Comparison of ENCODE assay signal across 7 cellular contexts in the genomic region with DNA sequence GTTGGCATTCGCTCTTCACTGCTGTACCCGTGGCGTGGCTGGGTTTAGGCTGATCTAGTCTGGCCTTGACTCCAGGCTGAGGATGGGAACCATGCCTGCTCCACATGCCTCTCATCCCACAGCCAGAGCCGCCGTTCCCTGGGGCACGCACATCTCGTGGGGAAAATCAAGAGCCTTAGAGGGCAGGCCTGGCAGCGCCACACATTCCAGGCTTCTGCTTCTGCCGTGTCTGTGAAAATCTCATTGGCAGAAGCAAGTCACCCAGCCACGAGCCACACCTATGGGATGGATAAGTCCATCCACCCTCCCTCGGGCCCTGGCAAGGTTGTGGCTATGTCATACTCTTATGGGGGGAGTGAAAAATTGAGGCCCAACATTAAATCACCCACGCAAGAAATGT.
DNase-seq lines count a peak whose midpoint lies in the region; ATAC-seq, FAIRE-seq and TF ChIP-seq lines count a peak whose summit lies in the region.
"Not testable (repeated sequence)": the region's sequence is repeated elsewhere in the genome, so short reads cannot be mapped to it uniquely, and the experiment has no call there.

No MANE protein-coding gene starts in this region.

- H3K4me3 ChIP-seq in BLaER1; RWPE2 (ENCODE audit: severe bottlenecking); kidney (ENCODE audit: low read length in 2 of 2); spleen: not testable (repeated sequence)

- FAIRE-seq in kidney (lab: Jason Lieb, UNC), result not testable (repeated sequence)

- 92 to 98% (median 95%) methylated on average over 10 to 12 of the region's 12 CpGs for WGBS in spleen, 5 donors

- H3K9me3 Mint-ChIP-seq in activated naive CD8-positive, alpha-beta T cell treated with anti-CD3 and anti-CD28 coated beads, Interleukin-2, amount 10 ng/mL, durations not matched to agents 7 days and 5 days, result not testable (repeated sequence)
- H3K9me3 Mint-ChIP-seq in chondrocyte (ENCODE audit: low read depth), result peaks cover 14% of the 10 kb centered on the region

- H3K27me3 Mint-ChIP-seq in activated naive CD8-positive, alpha-beta T cell treated with anti-CD3 and anti-CD28 coated beads, Interleukin-2, amount 10 ng/mL, durations not matched to agents 7 days and 5 days, result not testable (repeated sequence)
- H3K27me3 Mint-ChIP-seq in chondrocyte (ENCODE audit: low read depth), result peaks cover 39% of the 10 kb centered on the region

- H3K9ac ChIP-seq in BLaER1; kidney (ENCODE audit: low read length in 2 of 2): not testable (repeated sequence)

- not testable (repeated sequence) for H3K4me3 Mint-ChIP-seq in activated naive CD8-positive, alpha-beta T cell treated with anti-CD3 and anti-CD28 coated beads, Interleukin-2, amount 10 ng/mL, durations not matched to agents 7 days and 5 days; chondrocyte (ENCODE audit: unreplicated experiment)

- TF ChIP-seq POLR2A in spleen (IDR thresholded peaks at IDR 0.05), result not testable (repeated sequence)

- intact Hi-C loops in kidney (cut with DNase I); spleen (cut with DNase I; ENCODE audit: low total_unique reads): not testable (repeated sequence)

- peak overlapping the region; percentile 45 for H3K4me2 ChIP-seq in BLaER1

- not testable (repeated sequence) for ATAC-seq in RWPE2 (ENCODE audit: low read depth); activated naive CD8-positive, alpha-beta T cell treated with anti-CD3 and anti-CD28 coated beads, Interleukin-2, amount 10 ng/mL, durations not matched to agents 7 days and 5 days (ENCODE audit: low read depth)

- POLR2A ChIA-PET in activated naive CD8-positive, alpha-beta T cell treated with anti-CD3 and anti-CD28 coated beads, Interleukin-2, amount 10 ng/mL, durations not matched to agents 7 days and 5 days (lab: Charles Lee), result not testable (repeated sequence)

- not testable (repeated sequence) for H3K4me1 Mint-ChIP-seq in activated naive CD8-positive, alpha-beta T cell treated with anti-CD3 and anti-CD28 coated beads, Interleukin-2, amount 10 ng/mL, durations not matched to agents 7 days and 5 days; chondrocyte (ENCODE audit: low read depth)

- H4K20me1 ChIP-seq in BLaER1, result not testable (repeated sequence)

- H3K27ac Mint-ChIP-seq in activated naive CD8-positive, alpha-beta T cell treated with anti-CD3 and anti-CD28 coated beads, Interleukin-2, amount 10 ng/mL, durations not matched to agents 7 days and 5 days; chondrocyte (ENCODE audit: unreplicated experiment): not testable (repeated sequence)

- peaks cover 35% of the 10 kb centered on the region for H3K9me3 ChIP-seq in BLaER1
- H3K9me3 ChIP-seq in RWPE2 (ENCODE audit: severe bottlenecking); kidney (ENCODE audit: control insufficient read depth in 1 of 2, low read length in 2 of 2); spleen: not testable (repeated sequence)

- H3K36me3 Mint-ChIP-seq in activated naive CD8-positive, alpha-beta T cell treated with anti-CD3 and anti-CD28 coated beads, Interleukin-2, amount 10 ng/mL, durations not matched to agents 7 days and 5 days, result not testable (repeated sequence)
- H3K36me3 Mint-ChIP-seq in chondrocyte (ENCODE audit: low read depth), result peaks cover 28% of the 10 kb centered on the region

- not testable (repeated sequence) for TF ChIP-seq CTCF in RWPE2 (IDR thresholded peaks at IDR 0.05; ENCODE audit: poor library complexity, severe bottlenecking); chondrocyte (IDR thresholded peaks at IDR 0.05); kidney (IDR thresholded peaks at IDR 0.05; ENCODE audit: borderline replicate concordance, extremely low read depth, insufficient read depth); spleen (IDR thresholded peaks at IDR 0.05 in 8 of 11, conservative IDR thresholded peaks at IDR 0.05 in 3 of 11)

- DNase-seq in RWPE2 (ENCODE audit: low spot score) (peak; percentile 49), chondrocyte (ENCODE audit: low spot score) (peak; percentile 83), kidney (peak; percentile 58), spleen (peak; percentile 61)
- DNase-seq in activated CD8-positive, alpha-beta memory T cell treated with anti-CD3 and anti-CD28 coated beads, Interleukin-2, amount 50 U/mL, for 48 hours, result peak; percentile 25
- peak; percentile 16 for DNase-seq in activated naive CD8-positive, alpha-beta T cell treated with anti-CD3 and anti-CD28 coated beads, Interleukin-2, amount 10 ng/mL, durations not matched to agents 7 days and 5 days

- H3K27ac ChIP-seq in BLaER1; RWPE2 (ENCODE audit: poor library complexity, severe bottlenecking); kidney (ENCODE audit: low read depth in 2 of 2, low read length in 2 of 2); spleen: not testable (repeated sequence)

- peaks cover 16% of the 10 kb centered on the region for H3K4me1 ChIP-seq in BLaER1
- not testable (repeated sequence) for H3K4me1 ChIP-seq in RWPE2 (ENCODE audit: insufficient read depth, poor library complexity, severe bottlenecking); kidney (ENCODE audit: control insufficient read depth in 1 of 2, insufficient read depth in 1 of 2, low read depth in 1 of 2, low read length in 2 of 2)
- peaks cover 0 to 10% (median 2%) of the 10 kb centered on the region in 6 donors for H3K4me1 ChIP-seq in spleen

- peaks cover 35% of the 10 kb centered on the region for H3K36me3 ChIP-seq in BLaER1
- peaks cover 11% of the 10 kb centered on the region for H3K36me3 ChIP-seq in RWPE2 (ENCODE audit: low read depth)
- H3K36me3 ChIP-seq in kidney (ENCODE audit: control insufficient read depth in 1 of 2, insufficient read depth in 2 of 2, low read length in 2 of 2), result not testable (repeated sequence)
- peaks cover 0 to 42% (median 10%) of the 10 kb centered on the region in 6 donors for H3K36me3 ChIP-seq in spleen

- H3K27me3 ChIP-seq in BLaER1; RWPE2 (ENCODE audit: insufficient read depth, poor library complexity, severe bottlenecking); spleen (replicated peaks in 1 of 7): not testable (repeated sequence)

Comparison
In these comparisons a context has a peak if more than half of its experiments do, and no peak if none do; other contexts are left out.
1. DNase-seq: peak in every context shown above with its lines; median percentile 83 in chondrocyte; 61 in spleen; 58 in kidney; 49 in RWPE2; 25 in activated CD8-positive, alpha-beta memory T cell treated with anti-CD3 and anti-CD28 coated beads, Interleukin-2, amount 50 U/mL, for 48 hours; 16 in activated naive CD8-positive, alpha-beta T cell treated with anti-CD3 and anti-CD28 coated beads, Interleukin-2, amount 10 ng/mL, durations not matched to agents 7 days and 5 days.